Comparison of ENCODE assay signal across 23 cellular contexts in the genomic region with DNA sequence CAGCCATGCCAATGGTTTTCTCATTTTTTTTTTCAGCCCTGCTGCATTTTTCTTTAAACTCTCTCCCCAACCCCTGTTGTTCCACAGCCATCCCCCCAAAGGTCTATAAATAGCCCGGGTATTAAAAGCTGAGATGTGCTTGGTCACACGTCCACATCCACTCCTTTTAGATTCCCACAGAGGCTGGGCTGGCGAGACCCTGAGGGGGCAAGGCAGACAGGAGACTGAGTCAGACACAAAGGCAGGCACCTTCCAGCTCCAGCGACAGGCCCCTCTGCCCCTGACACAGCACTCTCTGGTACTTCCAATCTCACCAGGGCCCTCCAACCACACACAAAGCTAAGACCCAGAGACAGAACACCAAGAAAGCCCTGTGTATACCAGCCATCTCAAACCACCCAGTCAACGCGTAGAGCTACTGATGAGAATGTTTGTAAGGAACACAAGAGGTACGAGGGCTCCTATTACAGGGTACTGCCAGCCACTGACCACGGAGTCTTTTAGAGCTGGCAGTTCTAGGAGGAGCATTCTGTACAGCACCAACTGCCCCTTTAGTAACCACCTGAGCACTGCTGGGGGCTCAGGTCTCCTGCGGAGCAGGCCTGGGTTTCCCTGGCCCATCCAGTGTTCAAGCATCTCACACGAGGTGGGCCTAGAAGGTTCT.
DNase-seq lines count a peak whose midpoint lies in the region; ATAC-seq and TF ChIP-seq lines count a peak whose summit lies in the region.
"Had no signal": no experiment of that assay in that cellular context is flagged by ENCODE, and none has a peak within 500 bp of the region (broad histone marks: within the 10 kb centered on the region; RNA-seq: fewer than 3 reads in every experiment).

No MANE protein-coding gene starts in this region.

- no peak overlapping the region for H3K4me3 ChIP-seq in IMR-90 (ENCODE audit: insufficient read depth, low read depth, low read length)
- no peak overlapping the region for H3K4me3 ChIP-seq in right atrium auricular region
- H3K4me3 ChIP-seq in psoas muscle, result peak overlapping the region; percentile 35
- H3K4me3 ChIP-seq in SK-N-SH (ENCODE audit: low read depth in 2 of 2, low read length in 1 of 2), result no peak overlapping the region
- no peak overlapping the region for H3K4me3 ChIP-seq in osteoblast (ENCODE audit: insufficient read depth, low read length)
- H3K4me3 ChIP-seq: coronary artery, gastroesophageal sphincter, mucosa of descending colon, neural progenitor cell, prostate gland, vagina had no signal

- CTCF ChIA-PET in IMR-90 (lab: Yijun Ruan, JAX), result interaction anchor here (0.6 to 0.7 kb wide), 2 partner anchors 424 to 458 kb away, joined by 3 read pairs; no protein-coding TSS in a partner anchor
- CTCF ChIA-PET in SK-N-SH (lab: Yijun Ruan, JAX), result interaction anchor here (0.6 to 7.8 kb wide), 16 partner anchors 11 to 213 kb away, joined by 3 to 87 read pairs (median 4); no protein-coding TSS in a partner anchor

- no peak overlapping the region for H3K56ac ChIP-seq in IMR-90 (ENCODE audit: extremely low read depth, insufficient read depth, low read length)

- H2BK5ac ChIP-seq in IMR-90 (ENCODE audit: low read depth, low read length, poor library complexity, severe bottlenecking), result no peak overlapping the region

- 93% methylated on average over 2 of the region's 10 CpGs; no CpG with 5 or more reads in 1 of the 2 experiments for WGBS in IMR-90 (ENCODE audit: extremely low coverage in 2 of 2, insufficient read length in 1 of 2), 2 experiments
- 34 to 65% (median 36%) methylated on average over 10 of the region's 10 CpGs for WGBS in psoas muscle, 3 donors
- 65% methylated on average over 9 of the region's 10 CpGs for WGBS in SK-N-SH (ENCODE audit: low lambda C conversion rate)

- peaks cover 57% of the 10 kb centered on the region for H3K79me2 ChIP-seq in SK-N-SH (ENCODE audit: insufficient read depth)
- H3K79me2 ChIP-seq in osteoblast (ENCODE audit: insufficient read depth, low read length), result peaks cover 39% of the 10 kb centered on the region

- no peak overlapping the region for H3K4ac ChIP-seq in IMR-90 (ENCODE audit: low read depth, low read length)

- no peak overlapping the region for H3K14ac ChIP-seq in IMR-90 (replicated peaks; ENCODE audit: low read depth, low read length)

- H3F3A ChIP-seq in SK-N-SH (replicated peaks; ENCODE audit: insufficient read depth), result no peaks in the 10 kb centered on the region

- in situ Hi-C loops in IMR-90 (cut with MboI; ENCODE audit: low sequenced_read_pairs), result no loop called here

- peaks cover 5 to 21% of the 10 kb centered on the region in 2 experiments; a peak in 2 of 4 replicates for H3K79me1 ChIP-seq in IMR-90 (ENCODE audit: low read depth in 1 of 2, low read length in 2 of 2)

- peak; percentile 9 for DNase-seq in D341Med (ENCODE audit: low spot score)
- DNase-seq in IMR-90, result no peak
- peak; percentile 40 for DNase-seq in right atrium auricular region (ENCODE audit: low spot score)
- peak in 1 of 2 donors; percentile 47 for DNase-seq in psoas muscle
- DNase-seq in SK-N-SH, result no peak
- DNase-seq in osteoblast (ENCODE audit: insufficient read length, low spot score, missing footprints), result no peak
- no peak for DNase-seq in SHP77 (lab: John Stamatoyannopoulos, UW)
- DNase-seq: activated effector memory CD4-positive, alpha-beta T cell treated with anti-CD3 and anti-CD28 coated beads, Interleukin-2, amount 50 U/mL, for 16 hours; CD4-positive, alpha-beta T cell; DMS 273 treated with DMSO at 0.1 percent for 48 hours; mucosa of descending colon; NCI-H1048; NCI-H1930; NCI-H2227 treated with DMSO at 0.1 percent for 48 hours; NCI-H748 treated with DMSO at 0.1 percent for 48 hours; small intestine; substantia nigra; T1000 had no signal

- TF ChIP-seq EP300 in SK-N-SH (IDR thresholded peaks at IDR 0.05; ENCODE audit: borderline replicate concordance in 1 of 2, low read depth in 1 of 2, low read length in 1 of 2), result no peak

- H3K27ac ChIP-seq in IMR-90 (ENCODE audit: insufficient read depth, low read length) (no peak overlapping the region), right atrium auricular region (peak overlapping the region; percentile 78 to 83), psoas muscle (peak overlapping the region; percentile 84), SK-N-SH (ENCODE audit: low read depth in 2 of 2, low read length in 1 of 2) (no peak overlapping the region), osteoblast (ENCODE audit: low read depth, low read length) (no peak overlapping the region)
- H3K27ac ChIP-seq: coronary artery, gastroesophageal sphincter, neural progenitor cell, prostate gland, vagina had no signal

- H4K8ac ChIP-seq in IMR-90 (ENCODE audit: low read depth in 2 of 2, low read length in 2 of 2), result no peak overlapping the region

- ATAC-seq in IMR-90 (ENCODE audit: low read depth) (no peak), psoas muscle (peak; percentile 39 to 50 (median 45))
- ATAC-seq: gastroesophageal sphincter, mucosa of descending colon had no signal

- no peak overlapping the region for H2BK15ac ChIP-seq in IMR-90 (ENCODE audit: low read depth, low read length)

- H2BK20ac ChIP-seq in IMR-90 (ENCODE audit: low read depth, low read length), result no peak overlapping the region

- TF ChIP-seq RAD21 in IMR-90 (IDR thresholded peaks at IDR 0.05; ENCODE audit: low read length), result no peak
- no peak for TF ChIP-seq RAD21 in SK-N-SH (IDR thresholded peaks at IDR 0.05; ENCODE audit: low read length)

- intact Hi-C loops in IMR-90 (cut with micrococcal nuclease), result no loop called here
- intact Hi-C loops in psoas muscle (cut with DNase I), result loop anchor here in 1 of 2 donors (2.0 to 10.0 kb wide), 3 partner anchors 48 to 435 kb away; no protein-coding TSS in a partner anchor

- no peak overlapping the region for H2BK120ac ChIP-seq in IMR-90 (ENCODE audit: low read depth, low read length)

- H3K4me2 ChIP-seq in IMR-90 (ENCODE audit: low read depth, low read length), result no peak overlapping the region
- H3K4me2 ChIP-seq in SK-N-SH, result no peak overlapping the region
- H3K4me2 ChIP-seq in osteoblast (ENCODE audit: insufficient read depth, low read length), result no peak overlapping the region
- H3K4me2 ChIP-seq: neural progenitor cell had no signal

- H4K91ac ChIP-seq in IMR-90 (ENCODE audit: insufficient read depth, low read depth, low read length), result no peak overlapping the region

- POLR2A ChIA-PET in IMR-90 (lab: Charles Lee; ENCODE audit: unreplicated experiment) (no interaction called here), SK-N-SH (lab: Yijun Ruan, JAX) (interaction anchor here (0.7 to 2.1 kb wide), 2 partner anchors 69 to 171 kb away, joined by 6 to 7 read pairs; no protein-coding TSS in a partner anchor)

- H4K5ac ChIP-seq in IMR-90 (ENCODE audit: low read depth, low read length), result no peak overlapping the region

- no peak overlapping the region for H2AFZ ChIP-seq in IMR-90 (replicated peaks; ENCODE audit: low read length, poor library complexity)
- H2AFZ ChIP-seq in SK-N-SH (ENCODE audit: low read depth), result no peak overlapping the region
- H2AFZ ChIP-seq in osteoblast (ENCODE audit: low read length), result no peak overlapping the region
- H2AFZ ChIP-seq: neural progenitor cell had no signal

- peaks cover 5% of the 10 kb centered on the region; the same call in 1 of the 2 replicates for H3K9me1 ChIP-seq in IMR-90 (ENCODE audit: insufficient read depth, low read length)

- H3K9ac ChIP-seq in IMR-90 (ENCODE audit: low read depth, low read length) (no peak overlapping the region), SK-N-SH (no peak overlapping the region)
- H3K9ac ChIP-seq: neural progenitor cell had no signal

- H2AK9ac ChIP-seq in IMR-90 (replicated peaks; ENCODE audit: low read depth, low read length, poor library complexity), result peak overlapping the region; percentile 21

- no peak overlapping the region for H2AK5ac ChIP-seq in IMR-90 (ENCODE audit: low read depth, low read length)

- dilution Hi-C loops in IMR-90 (cut with HindIII; ENCODE audit: low sequenced_read_pairs, unreplicated experiment), result no loop called here

- no peak overlapping the region for H3K18ac ChIP-seq in IMR-90 (ENCODE audit: low read depth, low read length)

- no TSS peak for BruUV-seq in IMR-90 (replicated peaks; lab: Mats Ljungman, UMichigan)

- H3K27me3 ChIP-seq in IMR-90 (ENCODE audit: control insufficient read depth, insufficient read depth, low read length), result no peaks in the 10 kb centered on the region
- H3K27me3 ChIP-seq in right atrium auricular region, result no peaks in the 10 kb centered on the region
- no peaks in the 10 kb centered on the region for H3K27me3 ChIP-seq in psoas muscle (ENCODE audit: insufficient read depth in 3 of 3, low read length in 2 of 3)
- H3K27me3 ChIP-seq in SK-N-SH (ENCODE audit: insufficient read depth), result no peaks in the 10 kb centered on the region
- no peaks in the 10 kb centered on the region for H3K27me3 ChIP-seq in osteoblast (ENCODE audit: insufficient read depth, low read length)
- H3K27me3 ChIP-seq: gastroesophageal sphincter, neural progenitor cell, vagina had no signal

- H3K9me3 ChIP-seq in IMR-90 (ENCODE audit: control insufficient read depth, insufficient read depth, low read length), result no peaks in the 10 kb centered on the region
- H3K9me3 ChIP-seq in right atrium auricular region, result peaks cover 3 to 6% of the 10 kb centered on the region in 2 donors
- H3K9me3 ChIP-seq in psoas muscle, result no peaks in the 10 kb centered on the region
- H3K9me3 ChIP-seq in SK-N-SH, result no peaks in the 10 kb centered on the region
- H3K9me3 ChIP-seq in osteoblast (ENCODE audit: low read depth, low read length), result no peaks in the 10 kb centered on the region
- H3K9me3 ChIP-seq: gastroesophageal sphincter, mucosa of descending colon, prostate gland, vagina had no signal

- no peak for TF ChIP-seq POLR2A in IMR-90 (IDR thresholded peaks at IDR 0.05; ENCODE audit: low read depth, low read length)

- peaks cover 8% of the 10 kb centered on the region for H3K36me3 ChIP-seq in IMR-90 (ENCODE audit: control insufficient read depth, insufficient read depth, low read length)
- H3K36me3 ChIP-seq in right atrium auricular region, result no peaks in the 10 kb centered on the region
- H3K36me3 ChIP-seq in psoas muscle (ENCODE audit: insufficient read depth in 1 of 2, low read depth in 1 of 2), result peaks cover 0 to 17% of the 10 kb centered on the region in 2 donors
- peaks cover 0 to 15% of the 10 kb centered on the region in 2 experiments for H3K36me3 ChIP-seq in SK-N-SH (replicated peaks in 1 of 2; ENCODE audit: control insufficient read depth in 1 of 2, insufficient read depth in 2 of 2, low read length in 1 of 2)
- no peaks in the 10 kb centered on the region for H3K36me3 ChIP-seq in osteoblast (ENCODE audit: insufficient read depth, low read length)
- H3K36me3 ChIP-seq: neural progenitor cell, prostate gland had no signal

- H4K20me1 ChIP-seq in IMR-90 (ENCODE audit: insufficient read depth, low read length) (peaks cover 29% of the 10 kb centered on the region), SK-N-SH (ENCODE audit: insufficient read depth) (peaks cover 70% of the 10 kb centered on the region), osteoblast (ENCODE audit: insufficient read depth, low read length) (peaks cover 29% of the 10 kb centered on the region)

- H3K9me2 ChIP-seq in SK-N-SH, result no peaks in the 10 kb centered on the region

- H3K4me1 ChIP-seq in IMR-90 (ENCODE audit: control insufficient read depth, insufficient read depth, low read length) (no peaks in the 10 kb centered on the region), right atrium auricular region (peaks cover 0 to 57% of the 10 kb centered on the region in 2 donors), psoas muscle (peaks cover 48% of the 10 kb centered on the region), SK-N-SH (ENCODE audit: control insufficient read depth in 1 of 2, insufficient read depth in 2 of 2, low read depth in 1 of 2, low read length in 1 of 2) (peaks cover 0 to 18% of the 10 kb centered on the region in 2 experiments; a peak in 1 of 4 replicates), osteoblast (ENCODE audit: insufficient read depth, low read length) (no peaks in the 10 kb centered on the region)
- H3K4me1 ChIP-seq: prostate gland, vagina had no signal

- TF ChIP-seq CTCF in IMR-90 (conservative IDR thresholded peaks at IDR 0.05; ENCODE audit: low read depth, low read length) (no peak), right atrium auricular region (IDR thresholded peaks at IDR 0.05) (no peak), psoas muscle (IDR thresholded peaks at IDR 0.05) (no peak), SK-N-SH (IDR thresholded peaks at IDR 0.05) (no peak), osteoblast (IDR thresholded peaks at IDR 0.05; ENCODE audit: extremely low read depth, low read depth, low read length) (no peak)

- H3K23ac ChIP-seq in IMR-90 (ENCODE audit: low read depth, low read length), result no peak overlapping the region

Comparison
In these comparisons a context has a peak if more than half of its experiments do, and no peak if none do; other contexts are left out.
1. DNase-seq: peak in D341Med (single experiment) and right atrium auricular region (single experiment); none in IMR-90 (single experiment), SK-N-SH (single experiment), osteoblast (single experiment) and SHP77 (0 of 2).
2. H3K27ac ChIP-seq: peak in right atrium auricular region (2 of 2) and psoas muscle (single experiment); none in IMR-90 (single experiment), SK-N-SH (0 of 2) and osteoblast (single experiment).